ENCODE assay signal across 34 cellular contexts in genomic region chr1:90768826-90769225, GRCh38. TPM values are rescaled to one million over a fixed set of nuclear protein-coding genes. Genes with fewer than 3 reads are reported as not detected.
"Had no signal": no experiment of that assay in that cellular context is flagged by ENCODE, and none has a peak within 500 bp of the region (broad histone marks: within the 10 kb centered on the region; RNA-seq: fewer than 3 reads in every experiment).

No MANE protein-coding gene starts in this region.

- H3K36me3 ChIP-seq: gastrocnemius medialis, neural progenitor cell, prostate gland, right atrium auricular region, stomach, thyroid gland had no signal

- H3K4me2 ChIP-seq: neural progenitor cell, smooth muscle cell had no signal

- H2AFZ ChIP-seq: neural progenitor cell, parathyroid adenoma had no signal

- H3K4me3 ChIP-seq: dorsolateral prefrontal cortex, gastrocnemius medialis, neural progenitor cell, prostate gland, right atrium auricular region, smooth muscle cell, stomach, thyroid gland had no signal

- H3K4me1 ChIP-seq: gastrocnemius medialis, neural progenitor cell, parathyroid adenoma, prostate gland, right atrium auricular region, stomach, thyroid gland had no signal

- H3K27ac ChIP-seq: dorsolateral prefrontal cortex, epithelial cell of prostate, gastrocnemius medialis, neural progenitor cell, parathyroid adenoma, prostate gland, right atrium auricular region, stomach, thyroid gland had no signal

- DNase-seq: dorsolateral prefrontal cortex; effector CD4-positive, alpha-beta T cell; endodermal cell; foreskin fibroblast; gastrocnemius medialis; head of caudate nucleus; mesendoderm; midbrain; naive thymus-derived CD4-positive, alpha-beta T cell; stimulated activated CD4-positive, alpha-beta T cell treated with anti-CD3 and anti-CD28 coated beads, Interleukin-12 subunit alpha, Interleukin-12 subunit beta, amount 100 ng/mL, for 4 hours; stimulated activated CD4-positive, alpha-beta T cell treated with anti-CD3 and anti-CD28 coated beads, Interleukin-2, amount 100 ng/mL, for 24 hours; stimulated activated CD4-positive, alpha-beta T cell treated with anti-CD3 and anti-CD28 coated beads, Interleukin-4, amount 100 ng/mL, for 24 hours; stimulated activated naive CD4-positive, alpha-beta T cell treated with Interleukin-2 at 50 U/mL for 16 hours; stomach; thyroid gland; trophoblast cell had no signal

- ATAC-seq: esophagus mucosa; gastrocnemius medialis; left lobe of liver; naive thymus-derived CD4-positive, alpha-beta T cell; sciatic nerve had no signal

- H3K9ac ChIP-seq: neural progenitor cell, parathyroid adenoma had no signal

- H3K9me3 ChIP-seq: gastrocnemius medialis, prostate gland, right atrium auricular region, stomach, thyroid gland had no signal

- H3K27me3 ChIP-seq: right atrium auricular region, thyroid gland had no signal

RNA-seq across cellular contexts. Expression of gene BARHL2, which starts 51.7 kb away (rescaled TPM):
- total RNA-seq: endodermal cell; esophagus mucosa; gastrocnemius medialis; glomerular endothelial cell; left lobe of liver; lower leg skin; lung microvascular endothelial cell; mucosa of gallbladder; naive thymus-derived CD4-positive, alpha-beta T cell; osteoblast; right atrium auricular region; sciatic nerve; smooth muscle cell; stomach; subcutaneous adipose tissue; temporal lobe; thyroid gland; urinary bladder had no signal
- polyA plus RNA-seq: keratinocyte; naive thymus-derived CD4-positive, alpha-beta T cell; smooth muscle cell; stomach; urinary bladder had no signal
